15 cellular contexts compared by ENCODE assay signal in the genomic region with DNA sequence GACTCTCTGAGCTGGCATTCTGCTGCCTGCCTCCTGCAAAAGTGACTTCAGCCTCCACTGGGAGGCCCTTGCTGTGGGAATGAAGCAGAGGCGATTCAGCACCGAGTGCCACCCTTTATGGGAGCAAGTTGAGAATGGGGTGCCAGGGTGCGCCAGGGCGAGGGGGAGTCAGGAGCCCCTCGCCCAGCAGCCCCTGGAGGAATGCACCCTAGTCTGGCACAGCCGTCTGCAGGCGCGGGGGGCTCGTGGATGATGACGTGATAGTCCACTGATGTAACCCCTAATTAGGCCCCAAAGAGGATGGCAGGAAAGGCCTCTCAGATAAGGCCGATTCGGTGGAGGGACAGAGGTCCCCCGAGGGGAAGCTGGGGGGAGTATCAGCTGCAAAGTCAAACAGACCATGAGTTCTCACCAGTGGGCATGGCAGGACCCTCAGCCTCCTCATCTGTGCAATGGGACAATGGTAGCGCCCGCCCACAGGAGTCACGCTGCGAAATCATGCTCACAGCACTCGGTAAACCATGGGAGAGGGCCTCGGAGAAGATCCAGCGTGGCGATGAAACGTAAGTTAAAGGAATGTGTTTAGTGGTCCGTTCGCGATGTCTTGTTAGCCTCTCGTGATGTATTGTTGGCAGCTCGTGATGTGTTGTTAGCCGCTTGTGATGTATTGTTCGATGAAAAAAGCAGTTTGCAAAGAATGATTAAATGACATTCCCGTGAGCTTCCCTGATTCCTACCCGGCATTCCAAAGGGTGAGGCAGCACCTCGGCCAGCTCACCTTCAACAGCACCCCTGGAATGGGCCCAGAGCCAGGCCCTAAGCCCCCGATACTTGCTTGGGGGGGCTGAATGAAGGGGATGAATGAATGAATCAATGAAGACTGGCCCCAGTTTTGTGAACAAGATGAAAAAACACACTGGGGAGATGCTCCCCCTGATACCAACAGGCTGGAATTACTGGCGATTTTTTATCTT. TPM values are rescaled to one million over a fixed set of nuclear protein-coding genes. Genes with fewer than 3 reads are reported as not detected.
DNase-seq lines count a peak whose midpoint lies in the region; ATAC-seq, FAIRE-seq and TF ChIP-seq lines count a peak whose summit lies in the region.
"Had no signal": no experiment of that assay in that cellular context is flagged by ENCODE, and none has a peak within 500 bp of the region (broad histone marks: within the 10 kb centered on the region; RNA-seq: fewer than 3 reads in every experiment).

No MANE protein-coding gene starts in this region.

- no peak for TF ChIP-seq POLR2A in A549 (IDR thresholded peaks at IDR 0.05; ENCODE audit: low read length)

- TF ChIP-seq CTCF in A549 (IDR thresholded peaks at IDR 0.05) = no peak
- TF ChIP-seq CTCF in DND-41 (IDR thresholded peaks at IDR 0.05; ENCODE audit: borderline replicate concordance, extremely low read depth, low read length, poor library complexity, severe bottlenecking) = no peak
- no peak for TF ChIP-seq CTCF in endodermal cell (conservative IDR thresholded peaks at IDR 0.05)
- TF ChIP-seq CTCF in neural progenitor cell (IDR thresholded peaks at IDR 0.05) = no peak

- no peak overlapping the region for H3K4me3 ChIP-seq in A549
- no peak overlapping the region for H3K4me3 ChIP-seq in DND-41 (ENCODE audit: low read depth in 1 of 2, low read length in 2 of 2)
- H3K4me3 ChIP-seq in endodermal cell (ENCODE audit: low read length) = no peak overlapping the region
- H3K4me3 ChIP-seq in neural progenitor cell = no peak overlapping the region

- H3K4me1 ChIP-seq in A549 = peaks cover 20% of the 10 kb centered on the region
- H3K4me1 ChIP-seq in DND-41 (ENCODE audit: insufficient read depth, low read length) = peaks cover 44% of the 10 kb centered on the region
- no peaks in the 10 kb centered on the region for H3K4me1 ChIP-seq in endodermal cell (ENCODE audit: control insufficient read depth, insufficient read depth, low read length)
- peaks cover 43% of the 10 kb centered on the region for H3K4me1 ChIP-seq in neural progenitor cell

- H3K4me1 Mint-ChIP-seq in endodermal cell = no peaks in the 10 kb centered on the region
- peaks cover 21% of the 10 kb centered on the region for H3K4me1 Mint-ChIP-seq in neural progenitor cell
- H3K4me1 Mint-ChIP-seq: IgD-negative memory B cell had no signal

- peaks cover 9% of the 10 kb centered on the region for H3F3A ChIP-seq in neural progenitor cell (ENCODE audit: low read depth)

- H3K36me3 ChIP-seq in DND-41 (ENCODE audit: insufficient read depth, low read length) (no peaks in the 10 kb centered on the region), endodermal cell (ENCODE audit: control insufficient read depth, insufficient read depth, low read length) (no peaks in the 10 kb centered on the region), neural progenitor cell (no peaks in the 10 kb centered on the region)

- CTCF ChIA-PET in A549 (lab: Yijun Ruan, JAX) = interaction anchor here (1.4 kb wide), 1 partner anchor 59 kb away, joined by 3 read pairs; no protein-coding TSS in a partner anchor

- H2AFZ ChIP-seq in DND-41 (ENCODE audit: low read depth, low read length) (no peak overlapping the region), neural progenitor cell (replicated peaks) (no peak overlapping the region)

- no peak for ATAC-seq in A549
- ATAC-seq in DND-41 (ENCODE audit: insufficient read depth, low read depth) = no peak
- no peak for ATAC-seq in GM18868 (IDR thresholded peaks at IDR 0.05; ENCODE audit: unreplicated experiment)

- no peak for DNase-seq in A549 (ENCODE audit: low read depth in 1 of 2, low spot score in 1 of 2)
- DNase-seq in DND-41 = no peak
- DNase-seq in endodermal cell = no peak
- peak; percentile 63 for DNase-seq in neural progenitor cell (ENCODE audit: low spot score)
- DNase-seq in activated CD8-positive, alpha-beta memory T cell treated with anti-CD3 and anti-CD28 coated beads, Interleukin-2, amount 50 U/mL, for 4 hours = no peak
- no peak for DNase-seq in T-helper 1 cell
- DNase-seq: ACHN; CD4-positive, alpha-beta T cell; H7; NCI-H187 treated with DMSO at 0.1 percent for 48 hours; NCI-H2171 treated with DMSO at 0.1 percent for 48 hours; NCI-H446 treated with DMSO at 0.1 percent for 48 hours; NCI-H748 treated with DMSO at 0.1 percent for 48 hours had no signal

- H3K27ac Mint-ChIP-seq in endodermal cell (no peak overlapping the region), neural progenitor cell (peak overlapping the region; percentile 93)
- H3K27ac Mint-ChIP-seq: CD4-positive, alpha-beta T cell had no signal

- H3K4me3 Mint-ChIP-seq in endodermal cell (no peak overlapping the region), neural progenitor cell (no peak overlapping the region)
- H3K4me3 Mint-ChIP-seq: CD4-positive, alpha-beta T cell; IgD-negative memory B cell had no signal

- no peak for TF ChIP-seq RAD21 in A549 (conservative IDR thresholded peaks at IDR 0.05 in 1 of 2, IDR thresholded peaks at IDR 0.05 in 1 of 2)

- 73% methylated on average over 32 of the region's 34 CpGs for WGBS in A549 (ENCODE audit: missing lambda C conversion rate)
- 84 to 88% methylated on average over 30 to 34 of the region's 34 CpGs for WGBS in endodermal cell (ENCODE audit: insufficient coverage in 1 of 2, insufficient read length in 1 of 2), 2 experiments

- TF ChIP-seq EP300 in A549 (IDR thresholded peaks at IDR 0.05) = no peak

- H3K9me3 Mint-ChIP-seq in endodermal cell = no peaks in the 10 kb centered on the region
- H3K9me3 Mint-ChIP-seq in neural progenitor cell = peaks cover 13% of the 10 kb centered on the region
- H3K9me3 Mint-ChIP-seq: CD4-positive, alpha-beta T cell; IgD-negative memory B cell had no signal

- no peaks in the 10 kb centered on the region for H3K27me3 ChIP-seq in DND-41 (ENCODE audit: insufficient read depth, low read length, poor library complexity)
- no peaks in the 10 kb centered on the region for H3K27me3 ChIP-seq in endodermal cell (ENCODE audit: control insufficient read depth, insufficient read depth, low read length, poor library complexity, severe bottlenecking)
- no peaks in the 10 kb centered on the region for H3K27me3 ChIP-seq in neural progenitor cell

- no peak for FAIRE-seq in A549 (lab: Jason Lieb, UNC)

- no peaks in the 10 kb centered on the region for H4K20me1 ChIP-seq in DND-41 (ENCODE audit: insufficient read depth, low read length)
- no peaks in the 10 kb centered on the region for H4K20me1 ChIP-seq in neural progenitor cell (ENCODE audit: low read depth)

- no peak overlapping the region for H3K27ac ChIP-seq in A549
- H3K27ac ChIP-seq in DND-41 (ENCODE audit: low read length) = peak overlapping the region; percentile 57
- peak overlapping the region; percentile 92 for H3K27ac ChIP-seq in endodermal cell (ENCODE audit: low read depth, low read length)
- H3K27ac ChIP-seq in neural progenitor cell = no peak overlapping the region

- POLR2A ChIA-PET in A549 (lab: Yijun Ruan, JAX) = no interaction called here

- H3K27me3 Mint-ChIP-seq in endodermal cell (ENCODE audit: insufficient read depth) (no peaks in the 10 kb centered on the region), neural progenitor cell (ENCODE audit: insufficient read depth, low read depth) (peaks cover 15% of the 10 kb centered on the region)

- H3K4me2 ChIP-seq in A549 = peak overlapping the region; percentile 44; the same call in 2 of the 3 replicates
- H3K4me2 ChIP-seq in DND-41 (ENCODE audit: insufficient read depth, low read length) = no peak overlapping the region
- no peak overlapping the region for H3K4me2 ChIP-seq in neural progenitor cell

- H3K9ac ChIP-seq in DND-41 (ENCODE audit: low read depth, low read length) (no peak overlapping the region), endodermal cell (ENCODE audit: extremely low read depth, low read length, poor library complexity, severe bottlenecking) (no peak overlapping the region), neural progenitor cell (no peak overlapping the region)

- no peaks in the 10 kb centered on the region for H3K36me3 Mint-ChIP-seq in endodermal cell (ENCODE audit: low read depth)
- H3K36me3 Mint-ChIP-seq in neural progenitor cell = no peaks in the 10 kb centered on the region
- H3K36me3 Mint-ChIP-seq: IgD-negative memory B cell had no signal

- H3K79me2 ChIP-seq in DND-41 (ENCODE audit: insufficient read depth, low read length) = peaks cover 3% of the 10 kb centered on the region; the same call in 1 of the 2 replicates
- H3K79me2 ChIP-seq in neural progenitor cell (ENCODE audit: low read depth) = no peaks in the 10 kb centered on the region

- H3K9me3 ChIP-seq in A549 (no peaks in the 10 kb centered on the region), DND-41 (ENCODE audit: insufficient read depth, low read length, severe bottlenecking) (no peaks in the 10 kb centered on the region), endodermal cell (ENCODE audit: control insufficient read depth, low read length) (no peaks in the 10 kb centered on the region), neural progenitor cell (ENCODE audit: low read depth) (no peaks in the 10 kb centered on the region)

TF ChIP-seq in A549, 52 proteins besides CTCF, POLR2A, EP300 and RAD21 (continues in another document):
- TF ChIP-seq SREBF2 (IDR thresholded peaks at IDR 0.05) (no peak), HOXB13 (CRISPR knock-in tag; IDR thresholded peaks at IDR 0.05; ENCODE audit: low read depth) (no peak), HEYL (CRISPR knock-in tag; IDR thresholded peaks at IDR 0.05) (no peak), MYC (IDR thresholded peaks at IDR 0.05; ENCODE audit: borderline replicate concordance, low read length) (no peak), RCOR1 (IDR thresholded peaks at IDR 0.05; ENCODE audit: low read depth, low read length) (no peak), ZSCAN20 (CRISPR knock-in tag; IDR thresholded peaks at IDR 0.05) (no peak), CHD2 (IDR thresholded peaks at IDR 0.05; ENCODE audit: low read length, partially characterized antibody) (no peak), TFCP2L1 (CRISPR knock-in tag; IDR thresholded peaks at IDR 0.05) (no peak)

RNA-seq across cellular contexts. Expression of a gene that starts 49.7 kb away (rescaled TPM):
- polyA plus RNA-seq in A549 (2011; rRNA removed) = 0.88 and 1.2 TPM in 2 replicates
- 2.6 and 3.9 TPM in 2 replicates for polyA plus RNA-seq in A549 (2012; cell fraction: cytosol; rRNA removed)
- polyA plus RNA-seq in A549 (2012; cell fraction: nucleus; rRNA removed) = 15.6 and 21.6 TPM in 2 replicates
- 4.6 to 6.4 TPM (median 5.7 TPM) in 3 replicates for polyA plus RNA-seq in A549 (2017; fragmentation: RNase III; extraction: RNeasy Plus Mini Kit Qiagen cat#74134 plus additional on column Dnase treatment)
- polyA minus RNA-seq in A549 (2011; rRNA and poly(A)+ RNA removed) = 1.7 and 2.4 TPM in 2 replicates
- total RNA-seq in endodermal cell = 10 to 100 TPM; 23.4 to 24.2 TPM
- polyA plus RNA-seq in endodermal cell (2013, experiment 1 of 2) = 72.4 TPM
- polyA plus RNA-seq in endodermal cell (2013, experiment 2 of 2) = 68.2 TPM
- 11.7 and 32.4 TPM in 2 replicates for total RNA-seq in neural progenitor cell (ENCODE audit: low replicate concordance)

Comparison
In these comparisons a context has a peak if more than half of its experiments do, and no peak if none do; other contexts are left out.
1. H3K27ac ChIP-seq: peak in DND-41 (single experiment) and endodermal cell (single experiment); none in A549 (0 of 2) and neural progenitor cell (single experiment).